ENCODE assay signal across 8 cellular contexts in the genomic region with DNA sequence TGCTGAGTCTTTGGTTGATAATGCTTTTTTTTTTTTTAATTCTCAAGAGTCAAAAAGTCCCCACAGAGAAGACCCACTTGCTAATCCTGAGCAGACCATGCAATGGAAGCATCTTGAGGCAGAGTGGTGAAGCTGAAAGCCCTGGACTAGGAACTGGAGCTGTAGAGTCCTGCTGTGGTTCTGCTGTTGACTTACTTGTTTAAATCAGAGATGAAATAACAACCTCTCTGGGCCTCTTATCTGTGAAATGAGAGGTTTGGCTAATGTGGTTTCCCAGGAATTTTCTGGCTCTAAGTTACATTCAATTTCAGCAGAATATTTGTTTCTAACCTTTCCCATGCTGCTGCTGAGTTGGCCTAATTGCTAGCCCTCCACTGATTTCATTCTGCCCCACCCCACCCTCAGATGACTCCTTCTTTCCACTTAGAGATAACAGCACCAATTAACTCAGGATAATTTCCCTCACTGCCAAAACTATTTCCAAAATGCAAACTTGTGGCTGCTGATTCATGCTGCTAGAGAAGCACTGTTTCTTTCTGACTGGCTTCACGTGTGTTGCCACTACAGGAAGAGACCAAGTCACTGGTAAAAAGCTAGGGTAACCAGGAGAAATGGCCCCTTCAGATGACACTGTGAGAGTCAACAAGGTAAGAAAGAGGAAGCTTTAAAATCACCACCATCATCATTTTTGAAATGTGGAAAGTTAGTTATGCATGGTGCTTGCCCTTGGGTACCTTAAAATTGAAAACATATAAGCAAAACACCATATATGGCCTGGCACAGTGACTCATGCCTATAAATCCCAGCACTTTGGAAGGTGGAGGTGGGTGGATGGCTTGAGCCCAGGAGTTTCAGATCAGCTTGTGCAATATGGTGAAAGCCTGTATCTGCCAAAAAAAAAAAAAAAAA.
DNase-seq lines count a peak whose midpoint lies in the region; ATAC-seq and TF ChIP-seq lines count a peak whose summit lies in the region.

No MANE protein-coding gene starts in this region.

- no peaks in the 10 kb centered on the region for H3K79me2 ChIP-seq in PC-3 (ENCODE audit: low read length)

- H3K4me3 ChIP-seq in HEK293 (ENCODE audit: low read depth, low read length), result no peak overlapping the region
- H3K4me3 ChIP-seq in PC-3 (ENCODE audit: low read length), result no peak overlapping the region
- no peak overlapping the region for H3K4me3 ChIP-seq in kidney epithelial cell (ENCODE audit: low read depth, low read length)
- H3K4me3 ChIP-seq in vagina, result no peak overlapping the region

- TF ChIP-seq POLR2A in vagina (IDR thresholded peaks at IDR 0.05), result no peak

- H4K20me1 ChIP-seq in PC-3 (ENCODE audit: low read length), result no peaks in the 10 kb centered on the region

- POLR2A ChIA-PET in HEK293 (lab: Yijun Ruan, JAX), result interaction anchor here (0.6 to 0.7 kb wide), 3 partner anchors 10 to 371 kb away, joined by 3 to 4 read pairs (median 3); no protein-coding TSS in a partner anchor
- POLR2A ChIA-PET in PC-3 (lab: Charles Lee; ENCODE audit: unreplicated experiment), result no interaction called here

- peaks cover 4% of the 10 kb centered on the region; the same call in 1 of the 2 replicates for H3K27me3 ChIP-seq in PC-3 (ENCODE audit: low read length)
- H3K27me3 ChIP-seq in kidney epithelial cell (ENCODE audit: control insufficient read depth, insufficient read depth, low read length), result no peaks in the 10 kb centered on the region
- no peaks in the 10 kb centered on the region for H3K27me3 ChIP-seq in vagina

- TF ChIP-seq CTCF in HEK293 (tag by site-specific recombination; IDR thresholded peaks at IDR 0.05) (no peak), PC-3 (conservative IDR thresholded peaks at IDR 0.05; ENCODE audit: low read depth, low read length) (no peak), kidney epithelial cell (IDR thresholded peaks at IDR 0.05; ENCODE audit: insufficient read depth, low read length, poor library complexity, severe bottlenecking) (no peak), vagina (IDR thresholded peaks at IDR 0.05) (no peak)

- CTCF ChIA-PET in HEK293 (lab: Yijun Ruan, JAX) (no interaction called here), PC-3 (lab: Charles Lee) (no interaction called here)

- no peaks in the 10 kb centered on the region for H3K36me3 ChIP-seq in HEK293 (ENCODE audit: control insufficient read depth in 2 of 2, insufficient read depth in 1 of 2, low read length in 2 of 2)
- no peaks in the 10 kb centered on the region for H3K36me3 ChIP-seq in PC-3 (ENCODE audit: low read depth, low read length)
- no peaks in the 10 kb centered on the region for H3K36me3 ChIP-seq in kidney epithelial cell (ENCODE audit: control insufficient read depth, insufficient read depth, low read length)
- no peaks in the 10 kb centered on the region for H3K36me3 ChIP-seq in vagina

- H2AFZ ChIP-seq in PC-3 (ENCODE audit: low read length), result peak overlapping the region; percentile 63; the same call in 1 of the 2 replicates

- DNase-seq in PC-3, result peak; percentile 66
- peak; percentile 94 for DNase-seq in kidney epithelial cell (ENCODE audit: low read depth)
- DNase-seq in vagina (ENCODE audit: extremely low spot score in 2 of 2), result no peak
- no peak for DNase-seq in NCI-H345 (lab: John Stamatoyannopoulos, UW)
- no peak for DNase-seq in DMS114 treated with DMSO at 0.1 percent for 48 hours (lab: John Stamatoyannopoulos, UW; ENCODE audit: unreplicated experiment)
- DNase-seq in NCI-H526 (lab: John Stamatoyannopoulos, UW), result no peak

- H3K9me2 ChIP-seq in PC-3 (replicated peaks; ENCODE audit: low read length), result no peaks in the 10 kb centered on the region

- H3K4me2 ChIP-seq in PC-3 (ENCODE audit: low read length), result peak overlapping the region; percentile 39

- ATAC-seq in GM18519 (IDR thresholded peaks at IDR 0.05; ENCODE audit: low FRiP score, unreplicated experiment) (peak; percentile 88), PC-3 (no peak)

- no peak overlapping the region for H3K9ac ChIP-seq in PC-3 (ENCODE audit: low read length)

- no peaks in the 10 kb centered on the region for H3K9me3 ChIP-seq in HEK293 (ENCODE audit: control insufficient read depth, insufficient read depth, low read depth, low read length)
- no peaks in the 10 kb centered on the region for H3K9me3 ChIP-seq in PC-3 (ENCODE audit: low read length)
- H3K9me3 ChIP-seq in vagina, result no peaks in the 10 kb centered on the region

- intact Hi-C loops in PC-3 (cut with micrococcal nuclease), result no loop called here
- intact Hi-C loops in vagina (cut with DNase I), result no loop called here

- no TSS peak for BruUV-seq in PC-3 (replicated peaks; lab: Mats Ljungman, UMichigan)

- peak overlapping the region; percentile 53 for H3K27ac ChIP-seq in HEK293 (ENCODE audit: extremely low read depth, low read depth, low read length)
- peak overlapping the region; percentile 78 for H3K27ac ChIP-seq in PC-3 (ENCODE audit: low read length)
- no peak overlapping the region for H3K27ac ChIP-seq in vagina

- H3K4me1 ChIP-seq in HEK293 (ENCODE audit: control insufficient read depth, insufficient read depth, low read length) (peaks cover 15% of the 10 kb centered on the region; the same call in 1 of the 2 replicates), PC-3 (ENCODE audit: insufficient read depth, low read length) (peaks cover 11% of the 10 kb centered on the region), vagina (no peaks in the 10 kb centered on the region)

- H3F3A ChIP-seq in PC-3 (ENCODE audit: low read length, unreplicated experiment), result no peaks in the 10 kb centered on the region

TF ChIP-seq in HEK293, 187 proteins besides CTCF, POLR2A, EP300 and RAD21 (continues in another document):
- TF ChIP-seq ZNF660 (tag by site-specific recombination; IDR thresholded peaks at IDR 0.05) (no peak), ZNF391 (tag by site-specific recombination; IDR thresholded peaks at IDR 0.05; ENCODE audit: borderline replicate concordance, low read depth) (peak; percentile 82; the same call in 1 of the 2 replicates), SP7 (tag by site-specific recombination; IDR thresholded peaks at IDR 0.05) (peak; percentile 99), ZBTB21 (tag by site-specific recombination; IDR thresholded peaks at IDR 0.05) (peak; percentile 59; the same call in 1 of the 2 replicates), ZNF138 (tag by site-specific recombination; IDR thresholded peaks at IDR 0.05; ENCODE audit: borderline replicate concordance) (no peak), BCL11B (tag by site-specific recombination; IDR thresholded peaks at IDR 0.05; ENCODE audit: low read depth) (0 out of 2 replicates have a peak, but pooled peaks have one; percentile 32)
- TF ChIP-seq, protein P1, sequence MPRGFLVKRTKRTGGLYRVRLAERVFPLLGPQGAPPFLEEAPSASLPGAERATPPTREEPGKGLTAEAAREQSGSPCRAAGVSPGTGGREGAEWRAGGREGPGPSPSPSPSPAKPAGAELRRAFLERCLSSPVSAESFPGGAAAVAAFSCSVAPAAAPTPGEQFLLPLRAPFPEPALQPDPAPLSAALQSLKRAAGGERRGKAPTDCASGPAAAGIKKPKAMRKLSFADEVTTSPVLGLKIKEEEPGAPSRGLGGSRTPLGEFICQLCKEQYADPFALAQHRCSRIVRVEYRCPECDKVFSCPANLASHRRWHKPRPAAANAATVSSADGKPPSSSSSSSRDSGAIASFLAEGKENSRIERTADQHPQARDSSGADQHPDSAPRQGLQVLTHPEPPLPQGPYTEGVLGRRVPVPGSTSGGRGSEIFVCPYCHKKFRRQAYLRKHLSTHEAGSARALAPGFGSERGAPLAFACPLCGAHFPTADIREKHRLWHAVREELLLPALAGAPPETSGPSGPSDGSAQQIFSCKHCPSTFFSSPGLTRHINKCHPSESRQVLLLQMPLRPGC (tag by site-specific recombination; IDR thresholded peaks at IDR 0.05), result peak; percentile 98
- TF ChIP-seq, protein P2, sequence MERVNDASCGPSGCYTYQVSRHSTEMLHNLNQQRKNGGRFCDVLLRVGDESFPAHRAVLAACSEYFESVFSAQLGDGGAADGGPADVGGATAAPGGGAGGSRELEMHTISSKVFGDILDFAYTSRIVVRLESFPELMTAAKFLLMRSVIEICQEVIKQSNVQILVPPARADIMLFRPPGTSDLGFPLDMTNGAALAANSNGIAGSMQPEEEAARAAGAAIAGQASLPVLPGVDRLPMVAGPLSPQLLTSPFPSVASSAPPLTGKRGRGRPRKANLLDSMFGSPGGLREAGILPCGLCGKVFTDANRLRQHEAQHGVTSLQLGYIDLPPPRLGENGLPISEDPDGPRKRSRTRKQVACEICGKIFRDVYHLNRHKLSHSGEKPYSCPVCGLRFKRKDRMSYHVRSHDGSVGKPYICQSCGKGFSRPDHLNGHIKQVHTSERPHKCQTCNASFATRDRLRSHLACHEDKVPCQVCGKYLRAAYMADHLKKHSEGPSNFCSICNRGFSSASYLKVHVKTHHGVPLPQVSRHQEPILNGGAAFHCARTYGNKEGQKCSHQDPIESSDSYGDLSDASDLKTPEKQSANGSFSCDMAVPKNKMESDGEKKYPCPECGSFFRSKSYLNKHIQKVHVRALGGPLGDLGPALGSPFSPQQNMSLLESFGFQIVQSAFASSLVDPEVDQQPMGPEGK (tag by site-specific recombination; IDR thresholded peaks at IDR 0.05), result peak; percentile 93
- TF ChIP-seq, protein P3, sequence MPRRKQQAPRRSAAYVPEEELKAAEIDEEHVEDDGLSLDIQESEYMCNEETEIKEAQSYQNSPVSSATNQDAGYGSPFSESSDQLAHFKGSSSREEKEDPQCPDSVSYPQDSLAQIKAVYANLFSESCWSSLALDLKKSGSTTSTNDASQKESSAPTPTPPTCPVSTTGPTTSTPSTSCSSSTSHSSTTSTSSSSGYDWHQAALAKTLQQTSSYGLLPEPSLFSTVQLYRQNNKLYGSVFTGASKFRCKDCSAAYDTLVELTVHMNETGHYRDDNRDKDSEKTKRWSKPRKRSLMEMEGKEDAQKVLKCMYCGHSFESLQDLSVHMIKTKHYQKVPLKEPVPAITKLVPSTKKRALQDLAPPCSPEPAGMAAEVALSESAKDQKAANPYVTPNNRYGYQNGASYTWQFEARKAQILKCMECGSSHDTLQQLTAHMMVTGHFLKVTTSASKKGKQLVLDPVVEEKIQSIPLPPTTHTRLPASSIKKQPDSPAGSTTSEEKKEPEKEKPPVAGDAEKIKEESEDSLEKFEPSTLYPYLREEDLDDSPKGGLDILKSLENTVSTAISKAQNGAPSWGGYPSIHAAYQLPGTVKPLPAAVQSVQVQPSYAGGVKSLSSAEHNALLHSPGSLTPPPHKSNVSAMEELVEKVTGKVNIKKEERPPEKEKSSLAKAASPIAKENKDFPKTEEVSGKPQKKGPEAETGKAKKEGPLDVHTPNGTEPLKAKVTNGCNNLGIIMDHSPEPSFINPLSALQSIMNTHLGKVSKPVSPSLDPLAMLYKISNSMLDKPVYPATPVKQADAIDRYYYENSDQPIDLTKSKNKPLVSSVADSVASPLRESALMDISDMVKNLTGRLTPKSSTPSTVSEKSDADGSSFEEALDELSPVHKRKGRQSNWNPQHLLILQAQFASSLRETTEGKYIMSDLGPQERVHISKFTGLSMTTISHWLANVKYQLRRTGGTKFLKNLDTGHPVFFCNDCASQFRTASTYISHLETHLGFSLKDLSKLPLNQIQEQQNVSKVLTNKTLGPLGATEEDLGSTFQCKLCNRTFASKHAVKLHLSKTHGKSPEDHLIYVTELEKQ (tag by site-specific recombination; IDR thresholded peaks at IDR 0.05; ENCODE audit: borderline replicate concordance), result peak; percentile 92

Comparison
In these comparisons a context has a peak if more than half of its experiments do, and no peak if none do; other contexts are left out.
1. DNase-seq: peak in PC-3 (single experiment) and kidney epithelial cell (single experiment); none in vagina (0 of 2), NCI-H345 (single experiment), DMS114 treated with DMSO at 0.1 percent for 48 hours (single experiment) and NCI-H526 (0 of 2).